ENCODE assay signal across 8 cellular contexts in the genomic region with DNA sequence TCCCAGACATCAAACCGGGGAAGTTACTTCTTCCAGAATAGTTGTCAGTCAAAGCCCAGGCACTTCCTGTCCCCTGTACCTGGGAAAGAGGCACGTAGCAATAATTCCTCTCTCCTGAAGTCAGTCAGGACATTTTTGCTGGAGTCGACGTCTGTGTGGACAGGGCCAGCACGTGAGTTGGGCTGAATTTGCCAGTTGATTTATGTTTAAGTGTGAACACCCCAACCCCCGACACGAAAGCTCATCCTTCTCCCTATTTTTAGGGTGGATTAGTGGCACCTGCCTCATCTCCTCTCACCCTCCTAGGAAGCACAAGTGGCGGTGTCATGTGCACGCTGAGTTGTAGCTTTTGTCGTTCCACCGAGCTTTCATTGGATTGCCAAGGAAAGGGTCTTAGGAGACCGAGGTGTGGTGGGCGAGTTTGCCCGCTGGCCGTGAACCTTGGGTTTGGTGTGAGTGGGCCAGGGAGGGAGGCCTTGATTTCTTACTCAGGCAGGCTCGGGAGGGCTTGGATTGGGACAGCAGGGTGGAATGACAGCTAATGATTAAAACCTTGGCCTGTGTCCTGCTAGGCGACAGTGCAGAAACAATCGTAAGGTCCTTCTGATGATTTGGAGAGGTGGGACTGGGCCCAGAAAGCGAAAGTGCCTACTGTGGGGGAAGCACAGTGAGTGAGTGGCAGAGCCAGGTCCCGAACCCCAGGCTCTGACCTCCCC.
DNase-seq lines count a peak whose midpoint lies in the region; ATAC-seq, FAIRE-seq and TF ChIP-seq lines count a peak whose summit lies in the region.
"Had no signal": no experiment of that assay in that cellular context is flagged by ENCODE, and none has a peak within 500 bp of the region (broad histone marks: within the 10 kb centered on the region; RNA-seq: fewer than 3 reads in every experiment).

No MANE protein-coding gene starts in this region.

- TF ChIP-seq EP300 in HepG2 (IDR thresholded peaks at IDR 0.05; ENCODE audit: low read depth in 2 of 2, low read length in 2 of 2) (no peak), HepG2 (CRISPR knock-in tag; IDR thresholded peaks at IDR 0.05; ENCODE audit: borderline replicate concordance) (no peak)

- ATAC-seq in HepG2, result no peak
- ATAC-seq in stimulated activated effector memory CD8-positive, alpha-beta T cell treated with anti-CD3 and anti-CD28 coated beads, Interleukin-12 subunit alpha, Interleukin-12 subunit beta, amount 100 ng/mL, for 72 hours, result no peak

- H3K4me1 ChIP-seq in HUES64 (ENCODE audit: insufficient read depth, low read length), result peaks cover 27% of the 10 kb centered on the region
- H3K4me1 ChIP-seq in HepG2 (ENCODE audit: insufficient read depth, low read length), result peaks cover 70% of the 10 kb centered on the region

- no TSS peak for BruUV-seq in MCF 10A (replicated peaks; lab: Mats Ljungman, UMichigan)
- BruUV-seq in HepG2 (replicated peaks; lab: Mats Ljungman, UMichigan), result no TSS peak

- in situ Hi-C loops in HepG2 (cut with HindIII; ENCODE audit: extremely low pct_ligation_motif_present, low pct_unique_long_range_greater_than_20kb), result no loop called here

- H3K4me3 ChIP-seq in HUES64 (ENCODE audit: low read length) (peak overlapping the region; percentile 64), HepG2 (replicated peaks in 1 of 3; ENCODE audit: insufficient read depth in 1 of 3, low read depth in 2 of 3, low read length in 3 of 3) (peak overlapping the region; percentile 82 to 94 (median 84); a peak in 5 of 6 replicates)

- no peaks in the 10 kb centered on the region for H3K9me3 Mint-ChIP-seq in MCF 10A (ENCODE audit: unreplicated experiment)
- H3K9me3 Mint-ChIP-seq in stimulated activated effector memory CD8-positive, alpha-beta T cell treated with anti-CD3 and anti-CD28 coated beads, Interleukin-12 subunit alpha, Interleukin-12 subunit beta, amount 100 ng/mL, for 72 hours, result no peaks in the 10 kb centered on the region

- peaks cover 27% of the 10 kb centered on the region for H3K36me3 Mint-ChIP-seq in MCF 10A (ENCODE audit: insufficient read depth, unreplicated experiment)
- H3K36me3 Mint-ChIP-seq in stimulated activated effector memory CD8-positive, alpha-beta T cell treated with anti-CD3 and anti-CD28 coated beads, Interleukin-12 subunit alpha, Interleukin-12 subunit beta, amount 100 ng/mL, for 72 hours, result no peaks in the 10 kb centered on the region

- peak in 1 of 2 experiments; percentile 11; a peak in 1 of 4 replicates for TF ChIP-seq POLR2A in HepG2 (IDR thresholded peaks at IDR 0.05; ENCODE audit: insufficient read depth in 1 of 2, low read depth in 2 of 2, low read length in 2 of 2)

- intact Hi-C loops in MCF 10A (cut with micrococcal nuclease), result loop anchor here (5.0 kb wide), 2 partner anchors 40 to 55 kb away; no protein-coding TSS in a partner anchor
- intact Hi-C loops in HepG2 (cut with micrococcal nuclease; ENCODE audit: unreplicated experiment), result no loop called here

- H4K20me1 ChIP-seq in HepG2 (ENCODE audit: insufficient read depth, low read length), result no peaks in the 10 kb centered on the region

- no peaks in the 10 kb centered on the region for H3K9me3 ChIP-seq in HUES64 (ENCODE audit: insufficient read depth, low read depth, low read length)
- no peaks in the 10 kb centered on the region for H3K9me3 ChIP-seq in HepG2 (ENCODE audit: low read length)

- H3K27me3 ChIP-seq in HUES64 (ENCODE audit: insufficient read depth, low read length), result no peaks in the 10 kb centered on the region
- H3K27me3 ChIP-seq in HepG2 (ENCODE audit: control insufficient read depth in 1 of 2, insufficient read depth in 2 of 2, low read length in 2 of 2), result no peaks in the 10 kb centered on the region; a peak in 1 of 5 replicates

- peak overlapping the region; percentile 23 for H3K27ac Mint-ChIP-seq in MCF 10A (ENCODE audit: low read depth, unreplicated experiment)
- H3K27ac Mint-ChIP-seq in stimulated activated effector memory CD8-positive, alpha-beta T cell treated with anti-CD3 and anti-CD28 coated beads, Interleukin-12 subunit alpha, Interleukin-12 subunit beta, amount 100 ng/mL, for 72 hours, result no peak overlapping the region

- peaks cover 29% of the 10 kb centered on the region for H3K4me1 Mint-ChIP-seq in MCF 10A (ENCODE audit: insufficient read depth, unreplicated experiment)
- peaks cover 8% of the 10 kb centered on the region for H3K4me1 Mint-ChIP-seq in stimulated activated effector memory CD8-positive, alpha-beta T cell treated with anti-CD3 and anti-CD28 coated beads, Interleukin-12 subunit alpha, Interleukin-12 subunit beta, amount 100 ng/mL, for 72 hours

- H3K9ac ChIP-seq in HUES64 (ENCODE audit: low read depth, low read length) (no peak overlapping the region), HepG2 (ENCODE audit: insufficient read depth, low read depth, low read length) (peak overlapping the region; percentile 93)

- no peak for TF ChIP-seq RAD21 in HepG2 (CRISPR knock-in tag; IDR thresholded peaks at IDR 0.05)

- H3K36me3 ChIP-seq in HUES64 (ENCODE audit: insufficient read depth, low read length) (no peaks in the 10 kb centered on the region), HepG2 (replicated peaks in 1 of 2; ENCODE audit: control insufficient read depth in 1 of 2, insufficient read depth in 2 of 2, low read length in 2 of 2) (no peaks in the 10 kb centered on the region; a peak in 3 of 5 replicates)

- no peak for TF ChIP-seq CTCF in MCF 10A (IDR thresholded peaks at IDR 0.05; ENCODE audit: unreplicated experiment)
- TF ChIP-seq CTCF in HepG2 (CRISPR knock-in tag; IDR thresholded peaks at IDR 0.05), result no peak

- CTCF ChIA-PET in MCF 10A (lab: Yijun Ruan, JAX) (interaction anchor here (0.8 to 3.5 kb wide), 8 partner anchors 13 to 64 kb away, joined by 3 to 20 read pairs (median 6); no protein-coding TSS in a partner anchor), HepG2 (lab: Yijun Ruan, JAX; ENCODE audit: low intra/inter-chr PET ratio, low total read pairs) (no interaction called here)

- DNase-seq in MCF 10A (ENCODE audit: unreplicated experiment), result no peak
- DNase-seq in HepG2 (ENCODE audit: low spot score), result peak; percentile 33
- DNase-seq in stimulated activated effector memory CD8-positive, alpha-beta T cell treated with anti-CD3 and anti-CD28 coated beads, Interleukin-12 subunit alpha, Interleukin-12 subunit beta, amount 100 ng/mL, for 72 hours (ENCODE audit: low spot score in 2 of 2), result no peak
- DNase-seq in medulla oblongata (ENCODE audit: extremely low spot score), result no peak
- no peak for DNase-seq in activated gamma-delta T cell treated with Interleukin-2 at 50 U/mL for 16 hours
- DNase-seq in stimulated activated CD4-positive, alpha-beta T cell treated with anti-CD3 and anti-CD28 coated beads, Interleukin-2, amount 100 ng/mL, for 24 hours, result no peak
- DNase-seq: NK-92 treated with Interleukin-12 subunit alpha and Interleukin-12 subunit beta, amount 100 ng/mL, for 24 hours had no signal

- WGBS in HUES64, result 71% methylated on average over 20 of the region's 20 CpGs
- 23% methylated on average over 19 of the region's 20 CpGs for WGBS in HepG2 (ENCODE audit: low lambda C conversion rate)

- H2AFZ ChIP-seq in HepG2 (ENCODE audit: low read length), result no peak overlapping the region

- H3K4me2 ChIP-seq in HepG2 (ENCODE audit: low read depth, low read length), result peak overlapping the region; percentile 99

- POLR2A ChIA-PET in MCF 10A (lab: Yijun Ruan, JAX), result interaction anchor here (1.1 to 1.6 kb wide), 5 partner anchors 21 to 52 kb away, joined by 3 to 5 read pairs (median 4); no protein-coding TSS in a partner anchor
- POLR2A ChIA-PET in HepG2 (lab: Yijun Ruan, JAX), result interaction anchor here (1.1 to 3.9 kb wide), 6 partner anchors 8 to 71 kb away, joined by 3 to 14 read pairs (median 7); no protein-coding TSS in a partner anchor

- peaks cover 31% of the 10 kb centered on the region for H3K79me2 ChIP-seq in HepG2 (ENCODE audit: insufficient read depth, low read length)

- H3K4me3 Mint-ChIP-seq in MCF 10A (ENCODE audit: unreplicated experiment), result peak overlapping the region; percentile 74
- peak overlapping the region; percentile 78 for H3K4me3 Mint-ChIP-seq in stimulated activated effector memory CD8-positive, alpha-beta T cell treated with anti-CD3 and anti-CD28 coated beads, Interleukin-12 subunit alpha, Interleukin-12 subunit beta, amount 100 ng/mL, for 72 hours

- FAIRE-seq in HepG2 (lab: Jason Lieb, UNC), result no peak

- H3K27ac ChIP-seq in HUES64 (ENCODE audit: low read depth, low read length) (no peak overlapping the region), HepG2 (ENCODE audit: extremely low read length, insufficient read depth, low read length) (peak overlapping the region; percentile 92)

- H3K27me3 Mint-ChIP-seq in MCF 10A (ENCODE audit: insufficient read depth, unreplicated experiment), result no peaks in the 10 kb centered on the region

TF ChIP-seq in HepG2, 621 proteins besides CTCF, POLR2A, EP300 and RAD21 (continues in another document):
- TF ChIP-seq BRCA1 (CRISPR knock-in tag; IDR thresholded peaks at IDR 0.05), result no peak
- TF ChIP-seq KMT2A (CRISPR knock-in tag; IDR thresholded peaks at IDR 0.05), result peak; percentile 16; the same call in 1 of the 2 replicates
- TF ChIP-seq ZFX (CRISPR knock-in tag; IDR thresholded peaks at IDR 0.05; ENCODE audit: low read depth), result peak; percentile 12; the same call in 1 of the 2 replicates
- TF ChIP-seq, protein P1, sequence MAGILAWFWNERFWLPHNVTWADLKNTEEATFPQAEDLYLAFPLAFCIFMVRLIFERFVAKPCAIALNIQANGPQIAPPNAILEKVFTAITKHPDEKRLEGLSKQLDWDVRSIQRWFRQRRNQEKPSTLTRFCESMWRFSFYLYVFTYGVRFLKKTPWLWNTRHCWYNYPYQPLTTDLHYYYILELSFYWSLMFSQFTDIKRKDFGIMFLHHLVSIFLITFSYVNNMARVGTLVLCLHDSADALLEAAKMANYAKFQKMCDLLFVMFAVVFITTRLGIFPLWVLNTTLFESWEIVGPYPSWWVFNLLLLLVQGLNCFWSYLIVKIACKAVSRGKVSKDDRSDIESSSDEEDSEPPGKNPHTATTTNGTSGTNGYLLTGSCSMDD (CRISPR knock-in tag; IDR thresholded peaks at IDR 0.05), result no peak
- peak; percentile 42 for TF ChIP-seq ZBTB38 (CRISPR knock-in tag; IDR thresholded peaks at IDR 0.05)
- no peak for TF ChIP-seq MYNN (CRISPR knock-in tag; IDR thresholded peaks at IDR 0.05; ENCODE audit: low read depth)
